In genomic region chr15:85751731-85752421, GRCh38 we compare ENCODE assay signal across 10 cellular contexts. TPM values are rescaled to one million over a fixed set of nuclear protein-coding genes. Genes with fewer than 3 reads are reported as not detected.
A peak's percentile ranks its signal among the peaks of the same experiment; 100 is the strongest.
DNase-seq lines count a peak whose midpoint lies in the region; ATAC-seq lines count a peak whose summit lies in the region.
"Had no signal": no experiment of that assay in that cellular context is flagged by ENCODE, and none has a peak within 500 bp of the region (broad histone marks: within the 10 kb centered on the region; RNA-seq: fewer than 3 reads in every experiment).

No MANE protein-coding gene starts in this region.

- no peaks in the 10 kb centered on the region for H3K9me3 Mint-ChIP-seq in activated CD4-positive, alpha-beta memory T cell treated with anti-CD3 and anti-CD28 coated beads for 36 hours
- H3K9me3 Mint-ChIP-seq in activated CD4-positive, alpha-beta memory T cell treated with anti-CD3 and anti-CD28 coated beads, Interleukin-2, amount 10 ng/mL, durations not matched to agents 7 days and 5 days: no peaks in the 10 kb centered on the region
- H3K9me3 Mint-ChIP-seq in effector memory CD8-positive, alpha-beta T cell: no peaks in the 10 kb centered on the region

- intact Hi-C loops in activated CD4-positive, alpha-beta memory T cell treated with anti-CD3 and anti-CD28 coated beads for 36 hours (cut with micrococcal nuclease): no loop called here

- peak overlapping the region; percentile 42 for H3K27ac Mint-ChIP-seq in activated CD4-positive, alpha-beta memory T cell treated with anti-CD3 and anti-CD28 coated beads for 36 hours
- H3K27ac Mint-ChIP-seq in activated CD4-positive, alpha-beta memory T cell treated with anti-CD3 and anti-CD28 coated beads, Interleukin-2, amount 10 ng/mL, durations not matched to agents 7 days and 5 days: no peak overlapping the region
- peak overlapping the region; percentile 80 to 92 for H3K27ac Mint-ChIP-seq in effector memory CD8-positive, alpha-beta T cell

- H3K27ac ChIP-seq in temporal lobe (ENCODE audit: low read depth, low read length): peak overlapping the region; percentile 28

- no peak for ATAC-seq in effector memory CD8-positive, alpha-beta T cell (replicated peaks)
- no peak for ATAC-seq in GM19351 (IDR thresholded peaks at IDR 0.05; ENCODE audit: unreplicated experiment)

- H3K27me3 Mint-ChIP-seq in activated CD4-positive, alpha-beta memory T cell treated with anti-CD3 and anti-CD28 coated beads for 36 hours: no peaks in the 10 kb centered on the region
- H3K27me3 Mint-ChIP-seq in activated CD4-positive, alpha-beta memory T cell treated with anti-CD3 and anti-CD28 coated beads, Interleukin-2, amount 10 ng/mL, durations not matched to agents 7 days and 5 days: no peaks in the 10 kb centered on the region
- H3K27me3 Mint-ChIP-seq in effector memory CD8-positive, alpha-beta T cell: no peaks in the 10 kb centered on the region

- peaks cover 14% of the 10 kb centered on the region for H3K36me3 Mint-ChIP-seq in activated CD4-positive, alpha-beta memory T cell treated with anti-CD3 and anti-CD28 coated beads for 36 hours
- H3K36me3 Mint-ChIP-seq in activated CD4-positive, alpha-beta memory T cell treated with anti-CD3 and anti-CD28 coated beads, Interleukin-2, amount 10 ng/mL, durations not matched to agents 7 days and 5 days (ENCODE audit: low read depth): peaks cover 14% of the 10 kb centered on the region
- H3K36me3 Mint-ChIP-seq in effector memory CD8-positive, alpha-beta T cell (ENCODE audit: insufficient read depth): peaks cover 51% of the 10 kb centered on the region

- H3K4me3 Mint-ChIP-seq in activated CD4-positive, alpha-beta memory T cell treated with anti-CD3 and anti-CD28 coated beads for 36 hours: no peak overlapping the region
- no peak overlapping the region for H3K4me3 Mint-ChIP-seq in activated CD4-positive, alpha-beta memory T cell treated with anti-CD3 and anti-CD28 coated beads, Interleukin-2, amount 10 ng/mL, durations not matched to agents 7 days and 5 days
- no peak overlapping the region for H3K4me3 Mint-ChIP-seq in effector memory CD8-positive, alpha-beta T cell

- no peak for DNase-seq in activated CD4-positive, alpha-beta memory T cell treated with anti-CD3 and anti-CD28 coated beads for 36 hours
- DNase-seq in activated CD4-positive, alpha-beta memory T cell treated with anti-CD3 and anti-CD28 coated beads, Interleukin-2, amount 10 ng/mL, durations not matched to agents 7 days and 5 days: no peak
- DNase-seq in effector memory CD8-positive, alpha-beta T cell: no peak
- DNase-seq in midbrain (lab: John Stamatoyannopoulos, UW): peak; percentile 67
- no peak for DNase-seq in COLO829 (ENCODE audit: low spot score)
- no peak for DNase-seq in NCI-H526 treated with DMSO at 0.1 percent for 48 hours (lab: John Stamatoyannopoulos, UW)
- DNase-seq: activated CD4-positive, alpha-beta T cell treated with anti-CD3 and anti-CD28 coated beads for 48 hours; NCI-H2081 had no signal

- peaks cover 16% of the 10 kb centered on the region for H3K4me1 Mint-ChIP-seq in activated CD4-positive, alpha-beta memory T cell treated with anti-CD3 and anti-CD28 coated beads for 36 hours (ENCODE audit: low read depth)
- H3K4me1 Mint-ChIP-seq in activated CD4-positive, alpha-beta memory T cell treated with anti-CD3 and anti-CD28 coated beads, Interleukin-2, amount 10 ng/mL, durations not matched to agents 7 days and 5 days: peaks cover 2% of the 10 kb centered on the region
- peaks cover 13 to 19% of the 10 kb centered on the region in 2 donors for H3K4me1 Mint-ChIP-seq in effector memory CD8-positive, alpha-beta T cell (ENCODE audit: low read depth in 2 of 2)

- POLR2A ChIA-PET in activated CD4-positive, alpha-beta memory T cell treated with anti-CD3 and anti-CD28 coated beads for 36 hours (lab: Charles Lee): no interaction called here
- POLR2A ChIA-PET in activated CD4-positive, alpha-beta memory T cell treated with anti-CD3 and anti-CD28 coated beads, Interleukin-2, amount 10 ng/mL, durations not matched to agents 7 days and 5 days (lab: Charles Lee): interaction anchor here (0.6 kb wide), 1 partner anchor 17 kb away, joined by 3 read pairs; no protein-coding TSS in a partner anchor

- CTCF ChIA-PET in activated CD4-positive, alpha-beta memory T cell treated with anti-CD3 and anti-CD28 coated beads for 36 hours (lab: Charles Lee): no interaction called here
- CTCF ChIA-PET in activated CD4-positive, alpha-beta memory T cell treated with anti-CD3 and anti-CD28 coated beads, Interleukin-2, amount 10 ng/mL, durations not matched to agents 7 days and 5 days (lab: Charles Lee): interaction anchor here (1.0 kb wide), 1 partner anchor 13 kb away, joined by 3 read pairs; no protein-coding TSS in a partner anchor

RNA-seq across cellular contexts. Expression of gene KLHL25, which starts 42.8 kb away (rescaled TPM):
- total RNA-seq in activated CD4-positive, alpha-beta memory T cell treated with anti-CD3 and anti-CD28 coated beads for 36 hours: 1 to 10 TPM; 5.3 to 5.7 TPM
- total RNA-seq in activated CD4-positive, alpha-beta memory T cell treated with anti-CD3 and anti-CD28 coated beads, Interleukin-2, amount 10 ng/mL, durations not matched to agents 7 days and 5 days: 1 to 10 TPM; 4.3 to 4.4 TPM
- 26.3 TPM for total RNA-seq in temporal lobe
